32 cellular contexts compared by ENCODE assay signal in genomic region chr7:156060925-156061324, GRCh38.
"Had no signal": no experiment of that assay in that cellular context is flagged by ENCODE, and none has a peak within 500 bp of the region (broad histone marks: within the 10 kb centered on the region; RNA-seq: fewer than 3 reads in every experiment).

No MANE protein-coding gene starts in this region.

- FAIRE-seq: islet of Langerhans, kidney, pancreas, urothelium cell line had no signal

- H3K27ac Mint-ChIP-seq: immature natural killer cell; mesothelial cell of epicardium; naive B cell; natural killer cell; nephron progenitor cell; stimulated activated naive B cell treated with anti-CD40 and anti-IgM and Interleukin-4, amounts not matched to agents 10 μg/mL and 1 μg/mL and 100 μg/mL, for 72 hours had no signal

- H3K27ac ChIP-seq: left lung, lower lobe of right lung, pancreas, prostate gland, skin epidermis, stomach, testis, thyroid gland, transverse colon, upper lobe of right lung had no signal

- H3K9me3 Mint-ChIP-seq: nephron progenitor cell had no signal

- H3K9me3 ChIP-seq: lower lobe of right lung, pancreas, prostate gland, stomach, testis, thyroid gland, transverse colon, upper lobe of right lung had no signal

- ATAC-seq: left colon; left lung; lower lobe of right lung; natural killer cell; pancreas; right cardiac atrium; sciatic nerve; stimulated activated naive B cell treated with anti-CD40 and anti-IgM and Interleukin-4, amounts not matched to agents 10 μg/mL and 1 μg/mL and 100 μg/mL, for 72 hours; stimulated activated naive CD8-positive, alpha-beta T cell treated with anti-CD3 and anti-CD28 coated beads, Interleukin-15, Interleukin-2, amounts not matched to agents 100 U/mL and 50 U/mL, for 24 hours; upper lobe of right lung had no signal

- H3K4me1 ChIP-seq: left lung, lower lobe of right lung, pancreas, prostate gland, testis, thyroid gland, upper lobe of right lung had no signal

- H3K36me3 ChIP-seq: left lung, lower lobe of right lung, pancreas, prostate gland, stomach, thyroid gland, transverse colon, upper lobe of right lung had no signal

- H3K36me3 Mint-ChIP-seq: immature natural killer cell; mesothelial cell of epicardium; naive B cell; natural killer cell; stimulated activated naive B cell treated with anti-CD40 and anti-IgM and Interleukin-4, amounts not matched to agents 10 μg/mL and 1 μg/mL and 100 μg/mL, for 72 hours had no signal

- H3K4me1 Mint-ChIP-seq: immature natural killer cell; stimulated activated naive B cell treated with anti-CD40 and anti-IgM and Interleukin-4, amounts not matched to agents 10 μg/mL and 1 μg/mL and 100 μg/mL, for 72 hours had no signal

- H3K27me3 ChIP-seq: left lung, pancreas, testis, thyroid gland, transverse colon, upper lobe of right lung had no signal

- DNase-seq: hypothalamus; immature natural killer cell; kidney; left colon; left lung; lower lobe of right lung; mammary epithelial cell; mesenchymal stem cell; naive B cell; natural killer cell; nephron progenitor cell; nucleus accumbens; pancreas; retina; right cardiac atrium; stimulated activated CD4-positive, alpha-beta T cell treated with anti-CD3 and anti-CD28 coated beads, Interleukin-12 subunit alpha, Interleukin-12 subunit beta, amount 100 ng/mL, for 4 hours; stimulated activated CD4-positive, alpha-beta T cell treated with anti-CD3 and anti-CD28 coated beads, Interleukin-15, amount 100 ng/mL, for 24 hours; stimulated activated CD4-positive, alpha-beta T cell treated with anti-CD3 and anti-CD28 coated beads, Interleukin-2, amount 100 ng/mL, for 24 hours; stimulated activated CD4-positive, alpha-beta T cell treated with anti-CD3 and anti-CD28 coated beads, Interleukin-4, amount 100 ng/mL, for 1 hour; stimulated activated naive B cell treated with anti-CD40 and anti-IgM and Interleukin-4, amounts not matched to agents 10 μg/mL and 1 μg/mL and 100 μg/mL, for 72 hours; stimulated activated naive CD8-positive, alpha-beta T cell treated with anti-CD3 and anti-CD28 coated beads, Interleukin-15, Interleukin-2, amounts not matched to agents 100 U/mL and 50 U/mL, for 24 hours; stomach; thyroid gland; transverse colon had no signal

- H3K4me3 Mint-ChIP-seq: immature natural killer cell; mesothelial cell of epicardium; naive B cell; natural killer cell; nephron progenitor cell; stimulated activated naive B cell treated with anti-CD40 and anti-IgM and Interleukin-4, amounts not matched to agents 10 μg/mL and 1 μg/mL and 100 μg/mL, for 72 hours had no signal

- H3K4me3 ChIP-seq: left lung, lower lobe of right lung, pancreas, prostate gland, skin epidermis, stomach, testis, thyroid gland, transverse colon, upper lobe of right lung had no signal
